ENCODE assay signal across 1 cellular context in the genomic region with DNA sequence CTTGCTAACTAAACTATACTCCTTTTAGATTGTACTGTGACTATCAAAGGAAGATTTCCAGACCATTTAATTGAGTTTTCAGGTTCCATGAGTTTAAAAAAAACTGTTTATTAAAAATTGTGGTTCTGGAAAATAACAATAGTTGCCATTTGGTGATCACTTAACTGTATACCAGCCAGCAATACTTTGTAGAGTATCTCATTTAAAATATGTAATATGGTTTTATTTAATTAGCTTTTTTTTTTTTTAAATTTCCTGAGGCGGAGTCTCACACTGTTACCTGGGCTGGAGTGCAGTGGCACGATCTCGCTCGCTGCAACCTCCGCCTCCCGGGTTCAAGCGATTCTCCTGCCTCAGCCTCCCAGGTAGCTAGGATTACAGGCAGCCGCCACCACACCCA.
TF ChIP-seq lines count a peak whose summit lies in the region.

No MANE protein-coding gene starts in this region.

TF ChIP-seq in GM12878, 131 proteins besides CTCF, POLR2A, EP300 and RAD21:
- TF ChIP-seq BCL11A (IDR thresholded peaks at IDR 0.05; ENCODE audit: low read depth, low read length) (no peak), ZNF24 (IDR thresholded peaks at IDR 0.05) (no peak), LARP7 (IDR thresholded peaks at IDR 0.05) (no peak), ZNF217 (IDR thresholded peaks at IDR 0.05) (no peak), TCF7 (IDR thresholded peaks at IDR 0.05; ENCODE audit: borderline replicate concordance) (no peak), HDAC2 (IDR thresholded peaks at IDR 0.05) (no peak), CBX3 (IDR thresholded peaks at IDR 0.05; ENCODE audit: borderline replicate concordance, low read depth) (no peak), TBL1XR1 (IDR thresholded peaks at IDR 0.05; ENCODE audit: low read depth, low read length) (no peak), RUNX3 (IDR thresholded peaks at IDR 0.05; ENCODE audit: low read length) (no peak), SMAD5 (IDR thresholded peaks at IDR 0.05; ENCODE audit: low read depth) (no peak), TAF1 (IDR thresholded peaks at IDR 0.05; ENCODE audit: borderline replicate concordance, low read depth, low read length) (no peak)
- TF ChIP-seq, protein P1, sequence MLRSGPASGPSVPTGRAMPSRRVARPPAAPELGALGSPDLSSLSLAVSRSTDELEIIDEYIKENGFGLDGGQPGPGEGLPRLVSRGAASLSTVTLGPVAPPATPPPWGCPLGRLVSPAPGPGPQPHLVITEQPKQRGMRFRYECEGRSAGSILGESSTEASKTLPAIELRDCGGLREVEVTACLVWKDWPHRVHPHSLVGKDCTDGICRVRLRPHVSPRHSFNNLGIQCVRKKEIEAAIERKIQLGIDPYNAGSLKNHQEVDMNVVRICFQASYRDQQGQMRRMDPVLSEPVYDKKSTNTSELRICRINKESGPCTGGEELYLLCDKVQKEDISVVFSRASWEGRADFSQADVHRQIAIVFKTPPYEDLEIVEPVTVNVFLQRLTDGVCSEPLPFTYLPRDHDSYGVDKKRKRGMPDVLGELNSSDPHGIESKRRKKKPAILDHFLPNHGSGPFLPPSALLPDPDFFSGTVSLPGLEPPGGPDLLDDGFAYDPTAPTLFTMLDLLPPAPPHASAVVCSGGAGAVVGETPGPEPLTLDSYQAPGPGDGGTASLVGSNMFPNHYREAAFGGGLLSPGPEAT (IDR thresholded peaks at IDR 0.05; ENCODE audit: low read depth): no peak
- TF ChIP-seq, protein P2, sequence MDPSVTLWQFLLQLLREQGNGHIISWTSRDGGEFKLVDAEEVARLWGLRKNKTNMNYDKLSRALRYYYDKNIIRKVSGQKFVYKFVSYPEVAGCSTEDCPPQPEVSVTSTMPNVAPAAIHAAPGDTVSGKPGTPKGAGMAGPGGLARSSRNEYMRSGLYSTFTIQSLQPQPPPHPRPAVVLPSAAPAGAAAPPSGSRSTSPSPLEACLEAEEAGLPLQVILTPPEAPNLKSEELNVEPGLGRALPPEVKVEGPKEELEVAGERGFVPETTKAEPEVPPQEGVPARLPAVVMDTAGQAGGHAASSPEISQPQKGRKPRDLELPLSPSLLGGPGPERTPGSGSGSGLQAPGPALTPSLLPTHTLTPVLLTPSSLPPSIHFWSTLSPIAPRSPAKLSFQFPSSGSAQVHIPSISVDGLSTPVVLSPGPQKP (IDR thresholded peaks at IDR 0.05; ENCODE audit: low read depth, low read length): no peak
